ENCODE assay signal across 32 cellular contexts in genomic region chr2:7627587-7627986, GRCh38.
A peak's percentile ranks its signal among the peaks of the same experiment; 100 is the strongest.
DNase-seq lines count a peak whose midpoint lies in the region; ATAC-seq, FAIRE-seq and TF ChIP-seq lines count a peak whose summit lies in the region.
"Had no signal": no experiment of that assay in that cellular context is flagged by ENCODE, and none has a peak within 500 bp of the region (broad histone marks: within the 10 kb centered on the region; RNA-seq: fewer than 3 reads in every experiment).

No MANE protein-coding gene starts in this region.

- H2BK15ac ChIP-seq in IMR-90 (ENCODE audit: low read depth, low read length), result no peak overlapping the region

- no peak overlapping the region for H3K27ac ChIP-seq in IMR-90 (ENCODE audit: insufficient read depth, low read length)
- H3K27ac ChIP-seq: colonic mucosa, lower lobe of right lung, sigmoid colon, tibial nerve had no signal

- H3K9ac ChIP-seq in IMR-90 (ENCODE audit: low read depth, low read length), result no peak overlapping the region

- no peak overlapping the region for H3K27ac Mint-ChIP-seq in activated CD4-positive, alpha-beta memory T cell treated with anti-CD3 and anti-CD28 coated beads, Interleukin-2, amount 10 ng/mL, durations not matched to agents 7 days and 5 days
- H3K27ac Mint-ChIP-seq: activated B cell treated with CpG ODN at 0.5 μM for 24 hours; activated CD4-positive, alpha-beta memory T cell treated with anti-CD3 and anti-CD28 coated beads for 36 hours; activated naive CD8-positive, alpha-beta T cell treated with anti-CD3 and anti-CD28 coated beads, Interleukin-2, amount 10 ng/mL, durations not matched to agents 7 days and 5 days; brain; effector memory CD8-positive, alpha-beta T cell; stimulated activated naive CD8-positive, alpha-beta T cell treated with anti-CD3 and anti-CD28 coated beads, Interleukin-15, amount 100 ng/mL, for 72 hours had no signal

- dilution Hi-C loops in IMR-90 (cut with HindIII; ENCODE audit: low sequenced_read_pairs, unreplicated experiment), result no loop called here

- no peaks in the 10 kb centered on the region for H4K20me1 ChIP-seq in IMR-90 (ENCODE audit: insufficient read depth, low read length)

- TF ChIP-seq RAD21 in IMR-90 (IDR thresholded peaks at IDR 0.05; ENCODE audit: low read length), result no peak

- no peaks in the 10 kb centered on the region for H3K27me3 Mint-ChIP-seq in activated CD4-positive, alpha-beta memory T cell treated with anti-CD3 and anti-CD28 coated beads, Interleukin-2, amount 10 ng/mL, durations not matched to agents 7 days and 5 days
- H3K27me3 Mint-ChIP-seq: activated CD4-positive, alpha-beta memory T cell treated with anti-CD3 and anti-CD28 coated beads for 36 hours; activated naive CD8-positive, alpha-beta T cell treated with anti-CD3 and anti-CD28 coated beads, Interleukin-2, amount 10 ng/mL, durations not matched to agents 7 days and 5 days; brain; effector memory CD8-positive, alpha-beta T cell; stimulated activated naive CD8-positive, alpha-beta T cell treated with anti-CD3 and anti-CD28 coated beads, Interleukin-15, amount 100 ng/mL, for 72 hours had no signal

- intact Hi-C loops in IMR-90 (cut with micrococcal nuclease), result no loop called here

- H3K23ac ChIP-seq in IMR-90 (ENCODE audit: low read depth, low read length), result no peak overlapping the region

- H3K4me3 ChIP-seq in IMR-90 (ENCODE audit: insufficient read depth, low read depth, low read length) (no peak overlapping the region), bronchial epithelial cell (ENCODE audit: low read depth, low read length) (no peak overlapping the region)
- H3K4me3 ChIP-seq: colonic mucosa, lower lobe of right lung, sigmoid colon, tibial nerve had no signal

- H3K56ac ChIP-seq in IMR-90 (ENCODE audit: extremely low read depth, insufficient read depth, low read length), result no peak overlapping the region

- no peak overlapping the region for H2AK5ac ChIP-seq in IMR-90 (ENCODE audit: low read depth, low read length)

- ATAC-seq in IMR-90 (ENCODE audit: low read depth), result no peak
- ATAC-seq: effector memory CD8-positive, alpha-beta T cell; esophagus mucosa; lower lobe of right lung; stimulated activated naive CD8-positive, alpha-beta T cell treated with anti-CD3 and anti-CD28 coated beads, Interleukin-15, amount 100 ng/mL, for 72 hours had no signal

- no peak for TF ChIP-seq CTCF in IMR-90 (conservative IDR thresholded peaks at IDR 0.05; ENCODE audit: low read depth, low read length)
- TF ChIP-seq CTCF in bronchial epithelial cell (IDR thresholded peaks at IDR 0.05; ENCODE audit: insufficient read depth, low read length, severe bottlenecking), result no peak

- H3K9me3 ChIP-seq in IMR-90 (ENCODE audit: control insufficient read depth, insufficient read depth, low read length), result peaks cover 3% of the 10 kb centered on the region; the same call in 1 of the 2 replicates
- H3K9me3 ChIP-seq: colonic mucosa, lower lobe of right lung, sigmoid colon, tibial nerve had no signal

- H3K4me1 Mint-ChIP-seq in activated CD4-positive, alpha-beta memory T cell treated with anti-CD3 and anti-CD28 coated beads, Interleukin-2, amount 10 ng/mL, durations not matched to agents 7 days and 5 days, result no peaks in the 10 kb centered on the region
- H3K4me1 Mint-ChIP-seq: activated B cell treated with CpG ODN at 0.5 μM for 24 hours; neural crest cell; stimulated activated naive CD8-positive, alpha-beta T cell treated with anti-CD3 and anti-CD28 coated beads, Interleukin-15, amount 100 ng/mL, for 72 hours had no signal

- in situ Hi-C loops in IMR-90 (cut with MboI; ENCODE audit: low sequenced_read_pairs), result no loop called here

- no peaks in the 10 kb centered on the region for H3K36me3 Mint-ChIP-seq in activated CD4-positive, alpha-beta memory T cell treated with anti-CD3 and anti-CD28 coated beads, Interleukin-2, amount 10 ng/mL, durations not matched to agents 7 days and 5 days (ENCODE audit: low read depth)
- H3K36me3 Mint-ChIP-seq: activated CD4-positive, alpha-beta memory T cell treated with anti-CD3 and anti-CD28 coated beads for 36 hours; brain had no signal

- H2BK5ac ChIP-seq in IMR-90 (ENCODE audit: low read depth, low read length, poor library complexity, severe bottlenecking), result no peak overlapping the region

- no peak overlapping the region for H3K18ac ChIP-seq in IMR-90 (ENCODE audit: low read depth, low read length)

- no peak overlapping the region for H4K5ac ChIP-seq in IMR-90 (ENCODE audit: low read depth, low read length)

- no peak overlapping the region for H4K8ac ChIP-seq in IMR-90 (ENCODE audit: low read depth in 2 of 2, low read length in 2 of 2)

- no peak overlapping the region for H2AK9ac ChIP-seq in IMR-90 (replicated peaks; ENCODE audit: low read depth, low read length, poor library complexity)

- no peak overlapping the region for H2BK20ac ChIP-seq in IMR-90 (ENCODE audit: low read depth, low read length)

- no peak overlapping the region for H3K4ac ChIP-seq in IMR-90 (ENCODE audit: low read depth, low read length)

- no peaks in the 10 kb centered on the region for H3K4me1 ChIP-seq in IMR-90 (ENCODE audit: control insufficient read depth, insufficient read depth, low read length)
- H3K4me1 ChIP-seq: colonic mucosa, lower lobe of right lung, sigmoid colon, tibial nerve had no signal

- no peak overlapping the region for H3K14ac ChIP-seq in IMR-90 (replicated peaks; ENCODE audit: low read depth, low read length)

- H3K79me1 ChIP-seq in IMR-90 (ENCODE audit: low read depth in 1 of 2, low read length in 2 of 2), result no peaks in the 10 kb centered on the region

- no TSS peak for BruUV-seq in IMR-90 (replicated peaks; lab: Mats Ljungman, UMichigan)

- CTCF ChIA-PET in IMR-90 (lab: Yijun Ruan, JAX), result no interaction called here
- CTCF ChIA-PET in activated CD4-positive, alpha-beta memory T cell treated with anti-CD3 and anti-CD28 coated beads, Interleukin-2, amount 10 ng/mL, durations not matched to agents 7 days and 5 days (lab: Charles Lee), result no interaction called here

- no peaks in the 10 kb centered on the region for H3K9me1 ChIP-seq in IMR-90 (ENCODE audit: insufficient read depth, low read length)

- no peak overlapping the region for H3K4me3 Mint-ChIP-seq in activated CD4-positive, alpha-beta memory T cell treated with anti-CD3 and anti-CD28 coated beads, Interleukin-2, amount 10 ng/mL, durations not matched to agents 7 days and 5 days
- H3K4me3 Mint-ChIP-seq: activated B cell treated with CpG ODN at 0.5 μM for 24 hours; activated CD4-positive, alpha-beta memory T cell treated with anti-CD3 and anti-CD28 coated beads for 36 hours; activated naive CD8-positive, alpha-beta T cell treated with anti-CD3 and anti-CD28 coated beads, Interleukin-2, amount 10 ng/mL, durations not matched to agents 7 days and 5 days; brain; effector memory CD8-positive, alpha-beta T cell; neural crest cell; stimulated activated naive CD8-positive, alpha-beta T cell treated with anti-CD3 and anti-CD28 coated beads, Interleukin-15, amount 100 ng/mL, for 72 hours had no signal

- H3K36me3 ChIP-seq in IMR-90 (ENCODE audit: control insufficient read depth, insufficient read depth, low read length) (no peaks in the 10 kb centered on the region), bronchial epithelial cell (ENCODE audit: control insufficient read depth, insufficient read depth, low read length) (no peaks in the 10 kb centered on the region)
- H3K36me3 ChIP-seq: colonic mucosa, lower lobe of right lung, sigmoid colon, tibial nerve had no signal

- no peak for TF ChIP-seq POLR2A in IMR-90 (IDR thresholded peaks at IDR 0.05; ENCODE audit: low read depth, low read length)

- no peak overlapping the region for H2AFZ ChIP-seq in IMR-90 (replicated peaks; ENCODE audit: low read length, poor library complexity)

- peaks cover 3% of the 10 kb centered on the region for H3K9me3 Mint-ChIP-seq in activated CD4-positive, alpha-beta memory T cell treated with anti-CD3 and anti-CD28 coated beads, Interleukin-2, amount 10 ng/mL, durations not matched to agents 7 days and 5 days
- H3K9me3 Mint-ChIP-seq: activated B cell treated with CpG ODN at 0.5 μM for 24 hours; activated CD4-positive, alpha-beta memory T cell treated with anti-CD3 and anti-CD28 coated beads for 36 hours; effector memory CD8-positive, alpha-beta T cell had no signal

- DNase-seq in COLO829 (ENCODE audit: low spot score), result peak; percentile 55
- peak; percentile 3 for DNase-seq in IMR-90
- DNase-seq in bronchial epithelial cell (ENCODE audit: low read depth), result peak; percentile 25
- peak; percentile 13 for DNase-seq in non-pigmented ciliary epithelial cell (ENCODE audit: low read depth)
- no peak for DNase-seq in NCI-H2081 (lab: John Stamatoyannopoulos, UW)
- no peak for DNase-seq in activated CD4-positive, alpha-beta memory T cell treated with anti-CD3 and anti-CD28 coated beads, Interleukin-2, amount 10 ng/mL, durations not matched to agents 7 days and 5 days
- DNase-seq in activated CD4-positive, alpha-beta T cell treated with anti-CD3 and anti-CD28 coated beads, Interleukin-2, amount 50 U/mL, for 4 hours, result no peak
- no peak for DNase-seq in AML-193 (lab: John Stamatoyannopoulos, UW)
- DNase-seq: activated B cell treated with CpG ODN at 0.5 μM for 24 hours; activated CD4-positive, alpha-beta memory T cell treated with anti-CD3 and anti-CD28 coated beads for 36 hours; activated effector memory CD4-positive, alpha-beta T cell treated with anti-CD3 and anti-CD28 coated beads, Interleukin-2, amount 50 U/mL, for 16 hours; activated naive CD8-positive, alpha-beta T cell treated with anti-CD3 and anti-CD28 coated beads, Interleukin-2, amount 10 ng/mL, durations not matched to agents 7 days and 5 days; colonic mucosa; DMS79 treated with DMSO at 0.1 percent for 48 hours; effector memory CD8-positive, alpha-beta T cell; kidney; lower lobe of right lung; NCI-H146; NCI-H2171; NCI-H524 treated with DMSO at 0.1 percent for 48 hours; NK-92 treated with Interleukin-12 subunit alpha and Interleukin-12 subunit beta, amount 100 ng/mL, for 24 hours; sigmoid colon; stimulated activated CD4-positive, alpha-beta T cell treated with anti-CD3 and anti-CD28 coated beads, Interleukin-15, amount 100 ng/mL, for 24 hours; stimulated activated naive CD8-positive, alpha-beta T cell treated with anti-CD3 and anti-CD28 coated beads, Interleukin-15, amount 100 ng/mL, for 72 hours; T-helper 9 cell had no signal

- 58% methylated on average over 3 of the region's 3 CpGs; no CpG with 5 or more reads in 1 of the 2 experiments for WGBS in IMR-90 (ENCODE audit: extremely low coverage in 2 of 2, insufficient read length in 1 of 2), 2 experiments

- H2BK120ac ChIP-seq in IMR-90 (ENCODE audit: low read depth, low read length), result no peak overlapping the region

- no peak overlapping the region for H4K91ac ChIP-seq in IMR-90 (ENCODE audit: insufficient read depth, low read depth, low read length)

- H3K27me3 ChIP-seq in IMR-90 (ENCODE audit: control insufficient read depth, insufficient read depth, low read length) (no peaks in the 10 kb centered on the region), bronchial epithelial cell (ENCODE audit: control insufficient read depth, insufficient read depth, low read length) (no peaks in the 10 kb centered on the region)
- H3K27me3 ChIP-seq: colonic mucosa, sigmoid colon, tibial nerve had no signal

- FAIRE-seq in bronchial epithelial cell (lab: Jason Lieb, UNC), result no peak
- FAIRE-seq: GM12891, H54, kidney, RCC 7860 had no signal

- POLR2A ChIA-PET in IMR-90 (lab: Charles Lee; ENCODE audit: unreplicated experiment), result no interaction called here
- POLR2A ChIA-PET in activated CD4-positive, alpha-beta memory T cell treated with anti-CD3 and anti-CD28 coated beads, Interleukin-2, amount 10 ng/mL, durations not matched to agents 7 days and 5 days (lab: Charles Lee), result no interaction called here

- no peak overlapping the region for H3K4me2 ChIP-seq in IMR-90 (ENCODE audit: low read depth, low read length)

Comparison
In these comparisons a context has a peak if more than half of its experiments do, and no peak if none do; other contexts are left out.
1. DNase-seq: peak in COLO829 (single experiment), IMR-90 (single experiment), bronchial epithelial cell (single experiment) and non-pigmented ciliary epithelial cell (single experiment); none in NCI-H2081 (0 of 2), activated CD4-positive, alpha-beta memory T cell treated with anti-CD3 and anti-CD28 coated beads, Interleukin-2, amount 10 ng/mL, durations not matched to agents 7 days and 5 days (single experiment), activated CD4-positive, alpha-beta T cell treated with anti-CD3 and anti-CD28 coated beads, Interleukin-2, amount 50 U/mL, for 4 hours (0 of 2) and AML-193 (0 of 2).